ENCODE assay signal across 9 cellular contexts in genomic region chr1:172778461-172779455, GRCh38.
A peak's percentile ranks its signal among the peaks of the same experiment; 100 is the strongest.
DNase-seq lines count a peak whose midpoint lies in the region; ATAC-seq and TF ChIP-seq lines count a peak whose summit lies in the region.
"Had no signal": no experiment of that assay in that cellular context is flagged by ENCODE, and none has a peak within 500 bp of the region (broad histone marks: within the 10 kb centered on the region; RNA-seq: fewer than 3 reads in every experiment).

No MANE protein-coding gene starts in this region.

- peaks cover 6 to 11% of the 10 kb centered on the region in 2 donors for H3K4me1 Mint-ChIP-seq in effector memory CD8-positive, alpha-beta T cell (ENCODE audit: low read depth in 2 of 2)

- H3K36me3 ChIP-seq in gastroesophageal sphincter = no peaks in the 10 kb centered on the region
- H3K36me3 ChIP-seq: thoracic aorta had no signal

- DNase-seq in effector memory CD8-positive, alpha-beta T cell = peak in 1 of 3 experiments; percentile 17
- DNase-seq in superior temporal gyrus (ENCODE audit: extremely low spot score) (no peak), LoVo (ENCODE audit: low spot score) (no peak), SK-N-DZ (ENCODE audit: low spot score) (no peak)

- H3K9me3 Mint-ChIP-seq in effector memory CD8-positive, alpha-beta T cell = no peaks in the 10 kb centered on the region

- TF ChIP-seq CTCF in C4-2B (conservative IDR thresholded peaks at IDR 0.05) = peak; percentile 28
- TF ChIP-seq CTCF in gastroesophageal sphincter (IDR thresholded peaks at IDR 0.05) = no peak

- TF ChIP-seq EP300 in gastroesophageal sphincter (IDR thresholded peaks at IDR 0.05) = no peak

- peak overlapping the region; percentile 23 to 86 for H3K27ac Mint-ChIP-seq in effector memory CD8-positive, alpha-beta T cell

- H3K27me3 Mint-ChIP-seq in effector memory CD8-positive, alpha-beta T cell = no peaks in the 10 kb centered on the region

- no peaks in the 10 kb centered on the region for H3K4me1 ChIP-seq in gastroesophageal sphincter

- 64 to 65% methylated on average over 7 of the region's 7 CpGs for WGBS in gastroesophageal sphincter (ENCODE audit: low coverage in 1 of 2), 2 donors

- H3K27ac ChIP-seq in C4-2B (no peak overlapping the region), gastroesophageal sphincter (peak overlapping the region in 2 of 4 donors; percentile 12 to 47)
- H3K27ac ChIP-seq: thoracic aorta had no signal

- peaks cover 0 to 9% (median 0%) of the 10 kb centered on the region in 3 donors for H3K9me3 ChIP-seq in gastroesophageal sphincter
- H3K9me3 ChIP-seq: thoracic aorta had no signal

- ATAC-seq in GM19452 (IDR thresholded peaks at IDR 0.05; ENCODE audit: unreplicated experiment) (peak; percentile 57), HG03521 (IDR thresholded peaks at IDR 0.05; ENCODE audit: unreplicated experiment) (peak; percentile 64), gastroesophageal sphincter (no peak)
- peak; percentile 86 for ATAC-seq in effector memory CD8-positive, alpha-beta T cell (replicated peaks)

- no peaks in the 10 kb centered on the region for H3K27me3 ChIP-seq in gastroesophageal sphincter

- H3K36me3 Mint-ChIP-seq in effector memory CD8-positive, alpha-beta T cell (ENCODE audit: insufficient read depth) = peaks cover 3% of the 10 kb centered on the region

- no peak for TF ChIP-seq POLR2A in gastroesophageal sphincter (IDR thresholded peaks at IDR 0.05)

- no peak overlapping the region for H3K4me3 ChIP-seq in gastroesophageal sphincter
- H3K4me3 ChIP-seq: thoracic aorta had no signal

- H3K4me3 Mint-ChIP-seq in effector memory CD8-positive, alpha-beta T cell = peak overlapping the region; percentile 47 to 80
